Comparison of ENCODE assay signal across 20 cellular contexts in the genomic region with DNA sequence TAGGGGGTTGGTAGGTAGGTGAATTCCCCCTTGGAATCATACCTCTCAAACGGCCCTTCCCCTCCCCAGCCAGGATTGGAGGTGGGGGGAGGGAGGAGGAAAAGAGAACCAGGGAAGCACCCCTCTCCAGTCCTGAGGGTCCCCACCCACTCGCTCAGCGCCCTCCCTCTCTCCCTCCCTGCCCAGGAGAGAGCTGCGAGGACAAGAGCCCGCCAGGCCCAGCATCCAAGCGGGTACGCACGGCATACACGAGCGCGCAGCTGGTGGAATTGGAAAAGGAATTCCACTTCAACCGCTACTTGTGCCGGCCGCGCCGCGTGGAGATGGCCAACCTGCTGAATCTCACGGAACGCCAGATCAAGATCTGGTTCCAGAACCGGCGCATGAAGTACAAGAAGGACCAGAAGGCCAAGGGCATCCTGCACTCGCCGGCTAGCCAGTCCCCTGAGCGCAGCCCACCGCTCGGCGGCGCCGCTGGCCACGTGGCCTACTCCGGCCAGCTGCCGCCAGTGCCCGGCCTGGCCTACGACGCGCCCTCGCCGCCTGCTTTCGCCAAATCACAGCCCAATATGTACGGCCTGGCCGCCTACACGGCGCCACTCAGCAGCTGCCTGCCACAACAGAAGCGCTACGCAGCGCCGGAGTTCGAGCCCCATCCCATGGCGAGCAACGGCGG. TPM values are rescaled to one million over a fixed set of nuclear protein-coding genes. Genes with fewer than 3 reads are reported as not detected.
A peak's percentile ranks its signal among the peaks of the same experiment; 100 is the strongest.
DNase-seq lines count a peak whose midpoint lies in the region; ATAC-seq and TF ChIP-seq lines count a peak whose summit lies in the region.
"Had no signal": no experiment of that assay in that cellular context is flagged by ENCODE, and none has a peak within 500 bp of the region (broad histone marks: within the 10 kb centered on the region; RNA-seq: fewer than 3 reads in every experiment).

No MANE protein-coding gene starts in this region.

- H3K27ac ChIP-seq in cardiac muscle cell (no peak overlapping the region), heart left ventricle (peak overlapping the region in 2 of 12 donors; percentile 49 to 76), osteoblast (ENCODE audit: low read depth, low read length) (no peak overlapping the region), upper lobe of right lung (no peak overlapping the region), PC-3 (ENCODE audit: low read length) (no peak overlapping the region)

- H3K27me3 ChIP-seq in cardiac muscle cell: peaks cover 100% of the 10 kb centered on the region
- H3K27me3 ChIP-seq in heart left ventricle: peaks cover 48 to 100% (median 94%) of the 10 kb centered on the region in 9 donors
- H3K27me3 ChIP-seq in iPS-15b (ENCODE audit: control insufficient read depth, insufficient read depth, low read length): peaks cover 99% of the 10 kb centered on the region
- peaks cover 41% of the 10 kb centered on the region for H3K27me3 ChIP-seq in osteoblast (ENCODE audit: insufficient read depth, low read length)
- peaks cover 89% of the 10 kb centered on the region for H3K27me3 ChIP-seq in upper lobe of right lung
- no peaks in the 10 kb centered on the region for H3K27me3 ChIP-seq in PC-3 (ENCODE audit: low read length)

- H3K9ac ChIP-seq in iPS-15b (ENCODE audit: low read depth, low read length): no peak overlapping the region
- H3K9ac ChIP-seq in PC-3 (ENCODE audit: low read length): no peak overlapping the region

- no peak overlapping the region for H3K27ac Mint-ChIP-seq in activated CD8-positive, alpha-beta T cell treated with anti-CD3 and anti-CD28 coated beads for 36 hours
- H3K27ac Mint-ChIP-seq: activated B cell treated with CpG ODN at 0.5 μM for 24 hours; activated naive CD8-positive, alpha-beta T cell treated with anti-CD3 and anti-CD28 coated beads, Interleukin-2, amount 50 U/mL, for 24 hours; activated T-helper 2 cell treated with anti-CD3 and anti-CD28 coated beads, Interferon-gamma antibody, Interleukin-2, Interleukin-4, amounts not matched to agents 10 μg/mL and 5 μg/mL and 100 μg/mL, durations not matched to agents 14 hours and 24 hours and 36 hours; stimulated activated naive CD8-positive, alpha-beta T cell treated with anti-CD3 and anti-CD28 coated beads, Interleukin-15, Interleukin-2, amounts not matched to agents 100 ng/mL and 50 ng/mL, for 24 hours had no signal

- no peak for DNase-seq in cardiac muscle cell (ENCODE audit: low read depth in 1 of 2, low spot score in 1 of 2)
- no peak for DNase-seq in heart left ventricle
- DNase-seq in osteoblast (ENCODE audit: insufficient read length, low spot score, missing footprints): peak; percentile 85
- DNase-seq in upper lobe of right lung: peak; percentile 67
- DNase-seq in activated CD8-positive, alpha-beta T cell treated with anti-CD3 and anti-CD28 coated beads for 36 hours: no peak
- no peak for DNase-seq in PC-3
- DNase-seq: activated B cell treated with CpG ODN at 0.5 μM for 24 hours; activated naive CD8-positive, alpha-beta T cell treated with anti-CD3 and anti-CD28 coated beads, Interleukin-2, amount 50 U/mL, for 24 hours; effector CD4-positive, alpha-beta T cell; naive B cell; NCI-H187 treated with DMSO at 0.1 percent for 48 hours; NCI-H446 treated with DMSO at 0.1 percent for 48 hours; SHP77 treated with DMSO at 0.1 percent for 48 hours had no signal

- H3K9me3 ChIP-seq in cardiac muscle cell (ENCODE audit: low read depth) (no peaks in the 10 kb centered on the region), heart left ventricle (no peaks in the 10 kb centered on the region), iPS-15b (ENCODE audit: control insufficient read depth, insufficient read depth, low read length) (no peaks in the 10 kb centered on the region), osteoblast (ENCODE audit: low read depth, low read length) (no peaks in the 10 kb centered on the region), upper lobe of right lung (no peaks in the 10 kb centered on the region), PC-3 (ENCODE audit: low read length) (no peaks in the 10 kb centered on the region)

- no peak for TF ChIP-seq POLR2A in heart left ventricle (IDR thresholded peaks at IDR 0.05)

- no peaks in the 10 kb centered on the region for H3K4me1 ChIP-seq in cardiac muscle cell (ENCODE audit: low read depth)
- peaks cover 0 to 22% (median 0%) of the 10 kb centered on the region in 12 donors for H3K4me1 ChIP-seq in heart left ventricle
- peaks cover 18% of the 10 kb centered on the region for H3K4me1 ChIP-seq in iPS-15b (ENCODE audit: control insufficient read depth, insufficient read depth, low read length)
- H3K4me1 ChIP-seq in osteoblast (ENCODE audit: insufficient read depth, low read length): peaks cover 5% of the 10 kb centered on the region
- H3K4me1 ChIP-seq in upper lobe of right lung: peaks cover 7% of the 10 kb centered on the region
- no peaks in the 10 kb centered on the region for H3K4me1 ChIP-seq in PC-3 (ENCODE audit: insufficient read depth, low read length)

- H2AFZ ChIP-seq in osteoblast (ENCODE audit: low read length) (no peak overlapping the region), PC-3 (ENCODE audit: low read length) (no peak overlapping the region)

- POLR2A ChIA-PET in activated CD8-positive, alpha-beta T cell treated with anti-CD3 and anti-CD28 coated beads for 36 hours (lab: Charles Lee): no interaction called here
- POLR2A ChIA-PET in PC-3 (lab: Charles Lee; ENCODE audit: unreplicated experiment): no interaction called here

- no peaks in the 10 kb centered on the region for H3F3A ChIP-seq in PC-3 (ENCODE audit: low read length, unreplicated experiment)

- peak overlapping the region; percentile 10 for H3K4me3 ChIP-seq in cardiac muscle cell
- H3K4me3 ChIP-seq in heart left ventricle: peak overlapping the region in 1 of 12 donors; percentile 7
- peak overlapping the region; percentile 46 for H3K4me3 ChIP-seq in iPS-15b (ENCODE audit: low read depth, low read length)
- H3K4me3 ChIP-seq in osteoblast (ENCODE audit: insufficient read depth, low read length): no peak overlapping the region
- H3K4me3 ChIP-seq in upper lobe of right lung: no peak overlapping the region
- H3K4me3 ChIP-seq in PC-3 (ENCODE audit: low read length): no peak overlapping the region

- H3K36me3 ChIP-seq in cardiac muscle cell (no peaks in the 10 kb centered on the region), heart left ventricle (no peaks in the 10 kb centered on the region), iPS-15b (ENCODE audit: control insufficient read depth, insufficient read depth, low read length) (no peaks in the 10 kb centered on the region), osteoblast (ENCODE audit: insufficient read depth, low read length) (no peaks in the 10 kb centered on the region), upper lobe of right lung (no peaks in the 10 kb centered on the region), PC-3 (ENCODE audit: low read depth, low read length) (no peaks in the 10 kb centered on the region)

- H3K4me2 ChIP-seq in osteoblast (ENCODE audit: insufficient read depth, low read length) (no peak overlapping the region), PC-3 (ENCODE audit: low read length) (no peak overlapping the region)

- H3K27me3 Mint-ChIP-seq in activated CD8-positive, alpha-beta T cell treated with anti-CD3 and anti-CD28 coated beads for 36 hours: peaks cover 81% of the 10 kb centered on the region

- 7 to 33% (median 18%) methylated on average over 31 to 51 of the region's 51 CpGs for WGBS in heart left ventricle, 4 donors

- peaks cover 1% of the 10 kb centered on the region for H3K9me3 Mint-ChIP-seq in activated CD8-positive, alpha-beta T cell treated with anti-CD3 and anti-CD28 coated beads for 36 hours
- H3K9me3 Mint-ChIP-seq: activated B cell treated with CpG ODN at 0.5 μM for 24 hours; activated naive CD8-positive, alpha-beta T cell treated with anti-CD3 and anti-CD28 coated beads, Interleukin-2, amount 50 U/mL, for 24 hours; activated T-helper 2 cell treated with anti-CD3 and anti-CD28 coated beads, Interferon-gamma antibody, Interleukin-2, Interleukin-4, amounts not matched to agents 10 μg/mL and 5 μg/mL and 100 μg/mL, durations not matched to agents 14 hours and 24 hours and 36 hours; stimulated activated naive CD8-positive, alpha-beta T cell treated with anti-CD3 and anti-CD28 coated beads, Interleukin-15, Interleukin-2, amounts not matched to agents 100 ng/mL and 50 ng/mL, for 24 hours; T-helper 1 cell treated with Interleukin-12 subunit alpha and Interleukin-12 subunit beta and Interleukin-4 antibody, amounts not matched to agents 30 μg/mL and 1 μg/mL, for 36 hours had no signal

- TF ChIP-seq CTCF in cardiac muscle cell (IDR thresholded peaks at IDR 0.05; ENCODE audit: low read depth, low read length) (no peak), heart left ventricle (IDR thresholded peaks at IDR 0.05) (no peak), osteoblast (IDR thresholded peaks at IDR 0.05; ENCODE audit: extremely low read depth, low read depth, low read length) (no peak), upper lobe of right lung (IDR thresholded peaks at IDR 0.05) (no peak), PC-3 (conservative IDR thresholded peaks at IDR 0.05; ENCODE audit: low read depth, low read length) (no peak)
- TF ChIP-seq CTCF in activated CD8-positive, alpha-beta T cell treated with anti-CD3 and anti-CD28 coated beads for 36 hours (IDR thresholded peaks at IDR 0.05): no peak

- H3K4me3 Mint-ChIP-seq in activated CD8-positive, alpha-beta T cell treated with anti-CD3 and anti-CD28 coated beads for 36 hours: no peak overlapping the region
- H3K4me3 Mint-ChIP-seq: activated B cell treated with CpG ODN at 0.5 μM for 24 hours; activated naive CD8-positive, alpha-beta T cell treated with anti-CD3 and anti-CD28 coated beads, Interleukin-2, amount 50 U/mL, for 24 hours; stimulated activated naive CD8-positive, alpha-beta T cell treated with anti-CD3 and anti-CD28 coated beads, Interleukin-15, Interleukin-2, amounts not matched to agents 100 ng/mL and 50 ng/mL, for 24 hours; T-helper 1 cell treated with Interleukin-12 subunit alpha and Interleukin-12 subunit beta and Interleukin-4 antibody, amounts not matched to agents 30 μg/mL and 1 μg/mL, for 36 hours had no signal

- H3K79me2 ChIP-seq in osteoblast (ENCODE audit: insufficient read depth, low read length) (no peaks in the 10 kb centered on the region), PC-3 (ENCODE audit: low read length) (no peaks in the 10 kb centered on the region)

- H3K36me3 Mint-ChIP-seq in activated CD8-positive, alpha-beta T cell treated with anti-CD3 and anti-CD28 coated beads for 36 hours (ENCODE audit: low read depth): no peaks in the 10 kb centered on the region

- no TSS peak for BruUV-seq in PC-3 (replicated peaks; lab: Mats Ljungman, UMichigan)

- H3K4me1 Mint-ChIP-seq in activated CD8-positive, alpha-beta T cell treated with anti-CD3 and anti-CD28 coated beads for 36 hours (ENCODE audit: low read depth): peaks cover 14% of the 10 kb centered on the region

- CTCF ChIA-PET in activated CD8-positive, alpha-beta T cell treated with anti-CD3 and anti-CD28 coated beads for 36 hours (lab: Charles Lee): no interaction called here
- CTCF ChIA-PET in PC-3 (lab: Charles Lee): no interaction called here

- intact Hi-C loops in heart left ventricle (cut with DNase I) (loop anchor here in 1 of 10 donors (10.0 kb wide), 1 partner anchor 93 kb away; the partner anchor contains the start of gene MTX2), upper lobe of right lung (cut with DNase I) (no loop called here), PC-3 (cut with micrococcal nuclease) (no loop called here)
- intact Hi-C loops in activated CD8-positive, alpha-beta T cell treated with anti-CD3 and anti-CD28 coated beads for 36 hours (cut with micrococcal nuclease): loop anchor here (5.0 kb wide), 1 partner anchor 39 kb away; no protein-coding TSS in a partner anchor

- H4K20me1 ChIP-seq in osteoblast (ENCODE audit: insufficient read depth, low read length) (no peaks in the 10 kb centered on the region), PC-3 (ENCODE audit: low read length) (no peaks in the 10 kb centered on the region)

- no peak for ATAC-seq in heart left ventricle
- ATAC-seq in upper lobe of right lung: peak; percentile 59
- ATAC-seq in activated CD8-positive, alpha-beta T cell treated with anti-CD3 and anti-CD28 coated beads for 36 hours: no peak
- ATAC-seq in GM19397 (IDR thresholded peaks at IDR 0.05; ENCODE audit: unreplicated experiment): no peak
- no peak for ATAC-seq in PC-3
- ATAC-seq: activated naive CD8-positive, alpha-beta T cell treated with anti-CD3 and anti-CD28 coated beads, Interleukin-2, amount 50 U/mL, for 24 hours had no signal

- no peaks in the 10 kb centered on the region for H3K9me2 ChIP-seq in PC-3 (replicated peaks; ENCODE audit: low read length)

RNA-seq across cellular contexts. Expression of gene HOXD3, which starts 14.4 kb away (rescaled TPM):
- 0.12 TPM in 1 of 2 replicates, not detected in the other for total RNA-seq in cardiac muscle cell
- polyA plus RNA-seq in cardiac muscle cell: not detected in 2 replicates
- total RNA-seq in heart left ventricle: 1 to 10 TPM in 2 of 9 donors, under 1 TPM in 7; 0.35 to 1.4 (median 0.56) TPM
- under 1 TPM; 0.04 to 0.30 TPM for polyA plus RNA-seq in heart left ventricle
- total RNA-seq in osteoblast: 1.1 and 2.1 TPM in 2 replicates
- total RNA-seq in upper lobe of right lung: 1.7 TPM
- not detected for total RNA-seq in activated CD8-positive, alpha-beta T cell treated with anti-CD3 and anti-CD28 coated beads for 36 hours
- 3.0 and 4.4 TPM in 2 replicates for total RNA-seq in PC-3 (2014; rRNA removed)
- total RNA-seq: activated B cell treated with CpG ODN at 0.5 μM for 24 hours; activated T-helper 2 cell treated with anti-CD3 and anti-CD28 coated beads, Interferon-gamma antibody, Interleukin-2, Interleukin-4, amounts not matched to agents 10 μg/mL and 5 μg/mL and 100 μg/mL, durations not matched to agents 14 hours and 24 hours and 36 hours; bronchial epithelial cell had no signal

RNA-seq across cellular contexts. Expression of gene HOXD1, which starts 17.0 kb away (rescaled TPM):
- total RNA-seq in cardiac muscle cell: not detected in 2 replicates
- polyA plus RNA-seq in cardiac muscle cell: not detected in 2 replicates
- total RNA-seq in heart left ventricle: under 1 TPM in 4 of 9 donors, not detected in 5; 0.16 to 0.51 (median 0.24) TPM
- polyA plus RNA-seq in heart left ventricle: under 1 TPM in 1 of 2 donors, not detected in 1; 0.08 TPM
- total RNA-seq in osteoblast: not detected in 2 replicates
- total RNA-seq in upper lobe of right lung: 4.1 TPM
- total RNA-seq in activated CD8-positive, alpha-beta T cell treated with anti-CD3 and anti-CD28 coated beads for 36 hours: not detected
- total RNA-seq in PC-3 (2014; rRNA removed): not detected in 2 replicates
- total RNA-seq: activated B cell treated with CpG ODN at 0.5 μM for 24 hours; activated T-helper 2 cell treated with anti-CD3 and anti-CD28 coated beads, Interferon-gamma antibody, Interleukin-2, Interleukin-4, amounts not matched to agents 10 μg/mL and 5 μg/mL and 100 μg/mL, durations not matched to agents 14 hours and 24 hours and 36 hours; bronchial epithelial cell; M059J had no signal

RNA-seq across cellular contexts. Expression of gene HOXD4, which starts 20.1 kb away (rescaled TPM):
- total RNA-seq in cardiac muscle cell (not detected in 2 replicates), heart left ventricle (under 1 TPM in 7 of 9 donors, not detected in 2; 0.17 to 0.96 (median 0.42) TPM), osteoblast (0.36 and 1.2 TPM in 2 replicates), upper lobe of right lung (0.84 TPM), PC-3 (2014; rRNA removed) (0.29 and 1.8 TPM in 2 replicates)
- polyA plus RNA-seq in cardiac muscle cell (not detected in 2 replicates), heart left ventricle (under 1 TPM; 0.10 to 0.19 TPM)
- total RNA-seq in activated CD8-positive, alpha-beta T cell treated with anti-CD3 and anti-CD28 coated beads for 36 hours: not detected
- total RNA-seq: activated B cell treated with CpG ODN at 0.5 μM for 24 hours; activated T-helper 2 cell treated with anti-CD3 and anti-CD28 coated beads, Interferon-gamma antibody, Interleukin-2, Interleukin-4, amounts not matched to agents 10 μg/mL and 5 μg/mL and 100 μg/mL, durations not matched to agents 14 hours and 24 hours and 36 hours; bronchial epithelial cell had no signal

RNA-seq across cellular contexts. Expression of gene HOXD8, which starts 42.0 kb away (rescaled TPM):
- not detected in 2 replicates for total RNA-seq in cardiac muscle cell
- polyA plus RNA-seq in cardiac muscle cell: not detected in 2 replicates
- total RNA-seq in heart left ventricle: 1 to 10 TPM in 3 of 9 donors, under 1 TPM in 6; 0.37 to 1.8 (median 0.59) TPM
- polyA plus RNA-seq in heart left ventricle: under 1 TPM; 0.21 to 0.42 TPM
- total RNA-seq in osteoblast: 3.3 and 5.6 TPM in 2 replicates
- 2.6 TPM for total RNA-seq in upper lobe of right lung
- total RNA-seq in activated CD8-positive, alpha-beta T cell treated with anti-CD3 and anti-CD28 coated beads for 36 hours: not detected
- total RNA-seq in PC-3 (2014; rRNA removed): 1.9 and 2.9 TPM in 2 replicates
- total RNA-seq: activated B cell treated with CpG ODN at 0.5 μM for 24 hours; activated T-helper 2 cell treated with anti-CD3 and anti-CD28 coated beads, Interferon-gamma antibody, Interleukin-2, Interleukin-4, amounts not matched to agents 10 μg/mL and 5 μg/mL and 100 μg/mL, durations not matched to agents 14 hours and 24 hours and 36 hours; bronchial epithelial cell had no signal

RNA-seq across cellular contexts. Expression of gene HOXD9, which starts 49.0 kb away (rescaled TPM):
- total RNA-seq in cardiac muscle cell: not detected in 2 replicates
- polyA plus RNA-seq in cardiac muscle cell: not detected in 2 replicates
- under 1 TPM in 2 of 9 donors, not detected in 7; 0.40 to 0.43 TPM for total RNA-seq in heart left ventricle
- polyA plus RNA-seq in heart left ventricle: under 1 TPM in 1 of 2 donors, not detected in 1; 0.23 TPM
- 0.36 and 0.59 TPM in 2 replicates for total RNA-seq in osteoblast
- total RNA-seq in upper lobe of right lung: 1.6 TPM
- not detected for total RNA-seq in activated CD8-positive, alpha-beta T cell treated with anti-CD3 and anti-CD28 coated beads for 36 hours
- total RNA-seq in PC-3 (2014; rRNA removed): not detected in 2 replicates
- total RNA-seq: activated B cell treated with CpG ODN at 0.5 μM for 24 hours; activated T-helper 2 cell treated with anti-CD3 and anti-CD28 coated beads, Interferon-gamma antibody, Interleukin-2, Interleukin-4, amounts not matched to agents 10 μg/mL and 5 μg/mL and 100 μg/mL, durations not matched to agents 14 hours and 24 hours and 36 hours; bronchial epithelial cell had no signal

Comparison
In these comparisons a context has a peak if more than half of its experiments do, and no peak if none do; other contexts are left out.
1. DNase-seq: peak in osteoblast (single experiment) and upper lobe of right lung (single experiment); none in cardiac muscle cell (0 of 2), heart left ventricle (0 of 5), activated CD8-positive, alpha-beta T cell treated with anti-CD3 and anti-CD28 coated beads for 36 hours (single experiment) and PC-3 (single experiment).
2. H3K4me3 ChIP-seq: peak in cardiac muscle cell (single experiment) and iPS-15b (single experiment); none in osteoblast (single experiment), upper lobe of right lung (single experiment) and PC-3 (single experiment).